Comparison of ENCODE assay signal across 8 cellular contexts in the genomic region with DNA sequence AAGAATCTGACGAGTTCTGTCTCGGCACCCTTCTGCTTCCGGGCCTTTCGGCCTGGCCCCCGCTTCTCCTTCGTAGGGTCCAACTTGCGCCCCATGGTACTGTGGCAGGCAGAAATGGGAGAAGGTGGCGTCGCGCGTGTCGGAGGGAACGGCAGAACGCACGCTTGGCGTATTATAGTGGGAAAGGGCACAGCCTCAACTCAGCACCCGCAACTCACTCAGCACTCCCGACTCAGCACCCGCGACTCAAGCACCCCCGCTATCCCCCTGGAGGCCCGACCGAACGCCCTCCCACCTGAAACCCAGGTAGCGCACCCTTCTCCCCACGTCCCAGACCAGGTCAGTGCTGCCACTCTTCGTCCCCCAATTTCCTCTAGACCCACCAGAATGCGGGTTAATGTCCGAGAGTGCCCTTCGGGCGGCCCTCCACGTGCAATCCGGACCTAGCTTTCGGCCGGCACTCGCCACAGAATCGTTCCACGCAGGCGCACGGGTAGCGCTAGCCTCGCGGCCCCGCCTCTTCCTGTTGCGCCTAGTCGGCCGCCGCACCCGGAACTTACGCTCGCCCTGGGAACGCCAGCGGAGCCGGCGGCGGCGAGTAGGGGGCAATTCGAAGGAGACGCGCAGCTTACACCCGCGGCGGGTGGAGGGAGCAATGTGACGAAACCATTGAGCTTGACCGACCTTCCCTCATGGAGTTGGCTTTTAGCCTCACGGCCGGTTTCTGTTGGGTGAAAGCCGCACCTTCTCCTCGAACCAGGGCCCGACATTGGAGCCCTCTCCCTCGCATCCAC. TPM values are rescaled to one million over a fixed set of nuclear protein-coding genes. Genes with fewer than 3 reads are reported as not detected.
DNase-seq lines count a peak whose midpoint lies in the region; ATAC-seq and TF ChIP-seq lines count a peak whose summit lies in the region.

A gene (minus strand): TSS at position 468 of the 794 bp plus-strand sequence. CDS start 373 bp downstream, at position 95.

- peak within 1 kb of the TSS; percentile 80 for H3K9ac ChIP-seq in muscle layer of colon (ENCODE audit: low read length)

- H3K4me1 ChIP-seq in Panc1 (ENCODE audit: control insufficient read depth, insufficient read depth, low read length) (peaks cover 11% of the 10 kb centered on the region), esophagus (ENCODE audit: control insufficient read depth in 2 of 2, insufficient read depth in 2 of 2, low read length in 1 of 2) (no peaks in the 10 kb centered on the region), muscle layer of colon (ENCODE audit: insufficient read depth, low read length) (peaks cover 13% of the 10 kb centered on the region)

- H3K36me3 ChIP-seq in Panc1 (ENCODE audit: control insufficient read depth, insufficient read depth, low read length): peaks cover 21% of the 10 kb centered on the region
- peaks cover 13 to 17% of the 10 kb centered on the region in 2 donors for H3K36me3 ChIP-seq in esophagus (ENCODE audit: control insufficient read depth in 2 of 2, insufficient read depth in 2 of 2, low read length in 1 of 2)
- peaks cover 59% of the 10 kb centered on the region for H3K36me3 ChIP-seq in muscle layer of colon (ENCODE audit: insufficient read depth, low read length)

- POLR2A ChIA-PET in Panc1 (lab: Charles Lee): interaction anchor here (0.7 kb wide), 1 partner anchor 125 kb away, joined by 6 read pairs; no protein-coding TSS in a partner anchor

- ATAC-seq in GM21529 (IDR thresholded peaks at IDR 0.05; ENCODE audit: unreplicated experiment) (peak; percentile 81), Panc1 (peak; percentile 92)

- intact Hi-C loops in Panc1 (cut with micrococcal nuclease; ENCODE audit: unreplicated experiment): no loop called here

- H3K4me3 ChIP-seq in Panc1 (ENCODE audit: low read depth in 2 of 2, low read length in 2 of 2): peak within 1 kb of the TSS; percentile 78 to 89
- peak within 1 kb of the TSS; percentile 77 to 83 for H3K4me3 ChIP-seq in esophagus (ENCODE audit: low read depth in 1 of 2, low read length in 2 of 2)
- H3K4me3 ChIP-seq in muscle layer of colon (ENCODE audit: low read depth in 1 of 2, low read length in 2 of 2): peak within 1 kb of the TSS; percentile 73 to 93

- TF ChIP-seq CTCF in Panc1 (IDR thresholded peaks at IDR 0.05): no peak

- H3K27me3 ChIP-seq in Panc1 (ENCODE audit: control insufficient read depth, insufficient read depth, low read length) (no peaks in the 10 kb centered on the region), esophagus (ENCODE audit: control insufficient read depth in 1 of 2, insufficient read depth in 2 of 2, low read length in 2 of 2) (no peaks in the 10 kb centered on the region), muscle layer of colon (ENCODE audit: control insufficient read depth in 1 of 2, insufficient read depth in 2 of 2, low read length in 2 of 2) (no peaks in the 10 kb centered on the region)

- DNase-seq in DMS 273 (lab: John Stamatoyannopoulos, UW; ENCODE audit: unreplicated experiment) (peak; percentile 95), KG1 (lab: John Stamatoyannopoulos, UW) (peak; percentile 82), Panc1 (ENCODE audit: low read depth, low spot score) (peak; percentile 53)
- peak; percentile 85 for DNase-seq in activated T-cell treated with anti-CD3 and anti-CD28 coated beads, Interleukin-2, amount 50 U/mL, for 1 hour
- DNase-seq in stimulated activated CD8-positive, alpha-beta memory T cell treated with anti-CD3 and anti-CD28 coated beads, Interleukin-7, amount 100 ng/mL, for 1 hour (ENCODE audit: low read depth in 2 of 2): peak; percentile 73 to 75

- in situ Hi-C loops in Panc1 (cut with HindIII; ENCODE audit: low pct_unique_long_range_greater_than_20kb, low sequenced_read_pairs): no loop called here

- WGBS in esophagus, 2 donors: 0% methylated on average over 71 of the region's 71 CpGs

- H3K9me3 ChIP-seq in Panc1 (ENCODE audit: control insufficient read depth, insufficient read depth, low read depth, low read length) (no peaks in the 10 kb centered on the region), esophagus (ENCODE audit: control insufficient read depth in 2 of 2, insufficient read depth in 1 of 2, low read depth in 1 of 2, low read length in 1 of 2) (no peaks in the 10 kb centered on the region), muscle layer of colon (ENCODE audit: low read length) (no peaks in the 10 kb centered on the region)

- CTCF ChIA-PET in Panc1 (lab: Charles Lee): no interaction called here

- BruUV-seq in Panc1 (replicated peaks; lab: Mats Ljungman, UMichigan): no TSS peak

- H3K27ac ChIP-seq in Panc1 (ENCODE audit: low read length) (peak within 1 kb of the TSS; percentile 95), esophagus (ENCODE audit: low read depth in 2 of 2, low read length in 1 of 2) (peak within 1 kb of the TSS; percentile 97 to 99), muscle layer of colon (ENCODE audit: low read depth, low read length) (peak within 1 kb of the TSS; percentile 83)

RNA-seq across cellular contexts. Expression of the gene that starts here (rescaled TPM):
- total RNA-seq in Panc1 (2021; ENCODE audit: unreplicated experiment): 90.3 TPM
- 61.6 TPM for polyA plus RNA-seq in Panc1 (2012; ENCODE audit: insufficient read length)
- 10 to 100 TPM; 26.3 to 41.6 TPM for polyA plus RNA-seq in esophagus

Comparison
In these comparisons a context has a peak if more than half of its experiments do, and no peak if none do; other contexts are left out.
1. Peak in every context shown above with its lines: DNase-seq, ATAC-seq, H3K4me3 ChIP-seq and H3K27ac ChIP-seq.